ENCODE assay signal across 8 cellular contexts in genomic region chr9:89000973-89001916, GRCh38. TPM values are rescaled to one million over a fixed set of nuclear protein-coding genes. Genes with fewer than 3 reads are reported as not detected.
A peak's percentile ranks its signal among the peaks of the same experiment; 100 is the strongest.
DNase-seq lines count a peak whose midpoint lies in the region; ATAC-seq and TF ChIP-seq lines count a peak whose summit lies in the region.

No MANE protein-coding gene starts in this region.

- no peaks in the 10 kb centered on the region for H3K27me3 ChIP-seq in DOHH2 (ENCODE audit: control insufficient read depth, low read length)

- H3K79me2 ChIP-seq in DOHH2 (ENCODE audit: control insufficient read depth, low read length) = no peaks in the 10 kb centered on the region

- peak; percentile 51 for DNase-seq in NCI-H446 treated with DMSO at 0.1 percent for 48 hours (lab: John Stamatoyannopoulos, UW)
- DNase-seq in activated CD4-positive, alpha-beta T cell treated with anti-CD3 and anti-CD28 coated beads, Interleukin-2, amount 50 U/mL, for 24 hours (ENCODE audit: low read depth in 1 of 2, low spot score in 1 of 2) = peak; percentile 58 to 79
- peak; percentile 48 to 76 for DNase-seq in dermis microvascular lymphatic vessel endothelial cell (ENCODE audit: low read depth in 2 of 2)
- peak; percentile 88 to 97 for DNase-seq in lower leg skin (ENCODE audit: low spot score in 2 of 2)
- DNase-seq in stimulated activated CD4-positive, alpha-beta T cell treated with anti-CD3 and anti-CD28 coated beads, TNF-alpha, amount 100 ng/mL, for 4 hours (ENCODE audit: low read depth in 3 of 3) = peak; percentile 57 to 65 (median 58)

- no peaks in the 10 kb centered on the region for H3K9me3 ChIP-seq in DOHH2 (ENCODE audit: control insufficient read depth, insufficient read depth, low read length)

- H3K4me3 ChIP-seq in DOHH2 (ENCODE audit: low read length) (no peak overlapping the region), lower leg skin (ENCODE audit: low read depth, poor library complexity, severe bottlenecking) (no peak overlapping the region)

- intact Hi-C loops in lower leg skin (cut with DNase I; ENCODE audit: low total_unique reads) = loop anchor here (5.0 kb wide), 1 partner anchor 409 kb away; no protein-coding TSS in a partner anchor

- no peaks in the 10 kb centered on the region for H3F3A ChIP-seq in DOHH2 (ENCODE audit: control insufficient read depth, insufficient read depth)

- H3K4me2 ChIP-seq in DOHH2 (ENCODE audit: low read length) = no peak overlapping the region

- ATAC-seq in HG02973 (IDR thresholded peaks at IDR 0.05; ENCODE audit: unreplicated experiment) = peak; percentile 76
- no peak for ATAC-seq in GM18519 (IDR thresholded peaks at IDR 0.05; ENCODE audit: low FRiP score, unreplicated experiment)

- H3K27ac ChIP-seq in DOHH2 (ENCODE audit: low read depth, low read length) = no peak overlapping the region

- no peaks in the 10 kb centered on the region for H3K36me3 ChIP-seq in DOHH2 (ENCODE audit: control insufficient read depth, low read length)

- TF ChIP-seq CTCF in DOHH2 (IDR thresholded peaks at IDR 0.05; ENCODE audit: low read depth, low read length, poor library complexity, severe bottlenecking) = peak; percentile 74
- peak in 1 of 3 donors; percentile 30 for TF ChIP-seq CTCF in lower leg skin (IDR thresholded peaks at IDR 0.05)

- H3K9me2 ChIP-seq in DOHH2 (replicated peaks; ENCODE audit: control insufficient read depth, low read length) = no peaks in the 10 kb centered on the region

- WGBS in lower leg skin, 2 donors = 30% methylated on average over 48 to 52 of the region's 52 CpGs

- TF ChIP-seq POLR2A in lower leg skin (IDR thresholded peaks at IDR 0.05) = no peak

- 0 out of 2 replicates have a peak, but pooled peaks cover 3% of the 10 kb centered on the region for H4K20me1 ChIP-seq in DOHH2 (ENCODE audit: control insufficient read depth, insufficient read depth, low read depth, low read length)

- no peaks in the 10 kb centered on the region for H3K4me1 ChIP-seq in DOHH2 (ENCODE audit: control insufficient read depth, low read length)

RNA-seq across cellular contexts. Expression of gene S1PR3, which starts 10.0 kb away (rescaled TPM):
- 0.63 and 1.2 TPM in 2 replicates for total RNA-seq in dermis microvascular lymphatic vessel endothelial cell
- 10 to 100 TPM in 1 of 4 donors, 1 to 10 TPM in 3; 3.1 to 10.9 (median 7.2) TPM for total RNA-seq in lower leg skin
